8 cellular contexts compared by ENCODE assay signal in genomic region chr11:120172054-120172881, GRCh38. TPM values are rescaled to one million over a fixed set of nuclear protein-coding genes. Genes with fewer than 3 reads are reported as not detected.
DNase-seq lines count a peak whose midpoint lies in the region; ATAC-seq and TF ChIP-seq lines count a peak whose summit lies in the region.

No MANE protein-coding gene starts in this region.

- no peaks in the 10 kb centered on the region for H3K36me3 Mint-ChIP-seq in activated T-helper 2 cell treated with anti-CD3 and anti-CD28 coated beads, Interferon-gamma antibody, Interleukin-2, Interleukin-4, amounts not matched to agents 10 μg/mL and 5 μg/mL and 100 μg/mL, durations not matched to agents 14 hours and 24 hours and 36 hours (ENCODE audit: low read depth)

- H3K27ac Mint-ChIP-seq in activated T-helper 2 cell treated with anti-CD3 and anti-CD28 coated beads, Interferon-gamma antibody, Interleukin-2, Interleukin-4, amounts not matched to agents 10 μg/mL and 5 μg/mL and 100 μg/mL, durations not matched to agents 14 hours and 24 hours and 36 hours = no peak overlapping the region

- H3K4me3 Mint-ChIP-seq in activated T-helper 2 cell treated with anti-CD3 and anti-CD28 coated beads, Interferon-gamma antibody, Interleukin-2, Interleukin-4, amounts not matched to agents 10 μg/mL and 5 μg/mL and 100 μg/mL, durations not matched to agents 14 hours and 24 hours and 36 hours (ENCODE audit: low read depth) = no peak overlapping the region

- ATAC-seq in HG02884 (IDR thresholded peaks at IDR 0.05; ENCODE audit: unreplicated experiment) (peak; percentile 60), omental fat pad (ENCODE audit: low FRiP score) (peak; percentile 57), HG03097 (IDR thresholded peaks at IDR 0.05; ENCODE audit: low FRiP score, unreplicated experiment) (no peak), HG03039 (IDR thresholded peaks at IDR 0.05; ENCODE audit: unreplicated experiment) (no peak)

- DNase-seq in EH (ENCODE audit: low read depth) (peak; percentile 72), NOMO-1 treated with dmso at 0.1 percent for 144 hours (lab: John Stamatoyannopoulos, UW; ENCODE audit: unreplicated experiment) (peak; percentile 68), globus pallidus (ENCODE audit: low spot score) (peak; percentile 54), omental fat pad (ENCODE audit: low spot score) (peak; percentile 24)
- DNase-seq in activated T-helper 2 cell treated with anti-CD3 and anti-CD28 coated beads, Interferon-gamma antibody, Interleukin-2, Interleukin-4, amounts not matched to agents 10 μg/mL and 5 μg/mL and 100 μg/mL, durations not matched to agents 14 hours and 24 hours and 36 hours (ENCODE audit: low spot score) = peak; percentile 27

- peaks cover 4% of the 10 kb centered on the region for H3K4me1 Mint-ChIP-seq in activated T-helper 2 cell treated with anti-CD3 and anti-CD28 coated beads, Interferon-gamma antibody, Interleukin-2, Interleukin-4, amounts not matched to agents 10 μg/mL and 5 μg/mL and 100 μg/mL, durations not matched to agents 14 hours and 24 hours and 36 hours (ENCODE audit: low read depth)

- intact Hi-C loops in activated T-helper 2 cell treated with anti-CD3 and anti-CD28 coated beads, Interferon-gamma antibody, Interleukin-2, Interleukin-4, amounts not matched to agents 10 μg/mL and 5 μg/mL and 100 μg/mL, durations not matched to agents 14 hours and 24 hours and 36 hours (cut with micrococcal nuclease) = loop anchor here (1.0 to 2.0 kb wide), 2 partner anchors 59 to 131 kb away; no protein-coding TSS in a partner anchor

- H3K27me3 Mint-ChIP-seq in activated T-helper 2 cell treated with anti-CD3 and anti-CD28 coated beads, Interferon-gamma antibody, Interleukin-2, Interleukin-4, amounts not matched to agents 10 μg/mL and 5 μg/mL and 100 μg/mL, durations not matched to agents 14 hours and 24 hours and 36 hours (ENCODE audit: low read depth) = peaks cover 65% of the 10 kb centered on the region

- TF ChIP-seq CTCF in omental fat pad (IDR thresholded peaks at IDR 0.05) = peak in 2 of 3 donors; percentile 39 to 91

- no peaks in the 10 kb centered on the region for H3K9me3 Mint-ChIP-seq in activated T-helper 2 cell treated with anti-CD3 and anti-CD28 coated beads, Interferon-gamma antibody, Interleukin-2, Interleukin-4, amounts not matched to agents 10 μg/mL and 5 μg/mL and 100 μg/mL, durations not matched to agents 14 hours and 24 hours and 36 hours

RNA-seq across cellular contexts. Expression of gene TRIM29, which starts 34.4 kb away (rescaled TPM):
- not detected in 2 replicates for total RNA-seq in activated T-helper 2 cell treated with anti-CD3 and anti-CD28 coated beads, Interferon-gamma antibody, Interleukin-2, Interleukin-4, amounts not matched to agents 10 μg/mL and 5 μg/mL and 100 μg/mL, durations not matched to agents 14 hours and 24 hours and 36 hours
- 1 to 10 TPM; 1.3 to 5.7 (median 3.0) TPM for total RNA-seq in omental fat pad

RNA-seq across cellular contexts. Expression of gene OAF, which starts 38.6 kb away (rescaled TPM):
- total RNA-seq in activated T-helper 2 cell treated with anti-CD3 and anti-CD28 coated beads, Interferon-gamma antibody, Interleukin-2, Interleukin-4, amounts not matched to agents 10 μg/mL and 5 μg/mL and 100 μg/mL, durations not matched to agents 14 hours and 24 hours and 36 hours = 2.8 and 2.9 TPM in 2 replicates
- 10 to 100 TPM; 32.3 to 97.4 (median 67.0) TPM for total RNA-seq in omental fat pad

Comparison
In these comparisons a context has a peak if more than half of its experiments do, and no peak if none do; other contexts are left out.
1. ATAC-seq: peak in HG02884 (single experiment) and omental fat pad (single experiment); none in HG03097 (single experiment) and HG03039 (single experiment).
2. Peak in every context shown above with its lines, with median percentiles within 50 percentile points of each other: DNase-seq.